19 cellular contexts compared by ENCODE assay signal in the genomic region with DNA sequence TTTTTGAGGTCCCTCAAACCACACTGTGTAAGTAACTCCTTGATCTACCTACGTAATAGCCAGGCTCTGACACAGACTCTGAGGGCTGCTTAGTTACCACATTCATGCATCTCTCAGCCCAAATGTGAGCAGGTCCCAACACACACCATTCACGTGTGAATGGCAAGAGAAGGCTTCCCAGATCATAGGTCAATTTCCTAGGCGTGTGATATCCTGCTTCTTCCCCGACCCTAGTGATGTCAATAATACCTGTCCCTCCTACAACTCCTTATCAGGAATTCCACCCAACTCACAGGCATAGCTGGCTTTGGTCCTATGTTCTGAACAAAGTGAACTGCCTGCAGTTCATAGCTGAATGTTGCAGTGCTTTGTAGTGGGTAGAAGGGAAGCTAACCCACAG.
DNase-seq lines count a peak whose midpoint lies in the region; ATAC-seq and TF ChIP-seq lines count a peak whose summit lies in the region.
"Had no signal": no experiment of that assay in that cellular context is flagged by ENCODE, and none has a peak within 500 bp of the region (broad histone marks: within the 10 kb centered on the region; RNA-seq: fewer than 3 reads in every experiment).

No MANE protein-coding gene starts in this region.

- no peak overlapping the region for H3K9ac ChIP-seq in mammary epithelial cell (ENCODE audit: insufficient read depth, low read length)
- H3K9ac ChIP-seq: BLaER1 had no signal

- H3K79me2 ChIP-seq in mammary epithelial cell (ENCODE audit: insufficient read depth, low read length): no peaks in the 10 kb centered on the region

- H4K20me1 ChIP-seq in mammary epithelial cell (ENCODE audit: insufficient read depth, low read length): no peaks in the 10 kb centered on the region
- H4K20me1 ChIP-seq: BLaER1 had no signal

- peak overlapping the region; percentile 85 for H2AFZ ChIP-seq in mammary epithelial cell (ENCODE audit: low read depth, low read length)

- peaks cover 40% of the 10 kb centered on the region for H3K4me1 ChIP-seq in mammary epithelial cell (ENCODE audit: insufficient read depth, low read length)
- peaks cover 32% of the 10 kb centered on the region for H3K4me1 ChIP-seq in body of pancreas
- H3K4me1 ChIP-seq in stomach: peaks cover 14 to 46% (median 25%) of the 10 kb centered on the region in 4 donors

- WGBS in mammary epithelial cell (ENCODE audit: low coverage, missing lambda C conversion rate): 76% methylated on average over 3 of the region's 4 CpGs
- 44 to 54% methylated on average over 4 of the region's 4 CpGs for WGBS in body of pancreas, 2 donors
- WGBS in stomach, 5 donors: 45 to 67% (median 51%) methylated on average over 4 of the region's 4 CpGs

- no peaks in the 10 kb centered on the region for H3K36me3 ChIP-seq in mammary epithelial cell (ENCODE audit: insufficient read depth, low read length)
- H3K36me3 ChIP-seq in body of pancreas (replicated peaks in 1 of 2; ENCODE audit: insufficient read depth in 1 of 2, low read depth in 2 of 2): no peaks in the 10 kb centered on the region
- no peaks in the 10 kb centered on the region for H3K36me3 ChIP-seq in stomach
- H3K36me3 ChIP-seq: BLaER1 had no signal

- H3K4me3 ChIP-seq in mammary epithelial cell (replicated peaks in 1 of 3; ENCODE audit: insufficient read depth in 1 of 3, low read depth in 2 of 3, low read length in 3 of 3) (no peak overlapping the region), body of pancreas (no peak overlapping the region), stomach (no peak overlapping the region)
- H3K4me3 ChIP-seq: BLaER1, GM23338 had no signal

- dilution Hi-C loops in mammary epithelial cell (cut with HindIII; ENCODE audit: low sequenced_read_pairs): no loop called here

- no peaks in the 10 kb centered on the region for H3K36me3 Mint-ChIP-seq in MCF 10A (ENCODE audit: insufficient read depth, unreplicated experiment)
- no peaks in the 10 kb centered on the region for H3K36me3 Mint-ChIP-seq in activated CD8-positive, alpha-beta memory T cell treated with anti-CD3 and anti-CD28 coated beads, Interleukin-2, amount 10 ng/mL, durations not matched to agents 7 days and 5 days

- no peak overlapping the region for H3K4me3 Mint-ChIP-seq in MCF 10A (ENCODE audit: unreplicated experiment)
- H3K4me3 Mint-ChIP-seq in activated CD8-positive, alpha-beta memory T cell treated with anti-CD3 and anti-CD28 coated beads, Interleukin-2, amount 10 ng/mL, durations not matched to agents 7 days and 5 days: no peak overlapping the region
- H3K4me3 Mint-ChIP-seq: GM23338 had no signal

- intact Hi-C loops in mammary epithelial cell (cut with micrococcal nuclease) (loop anchor here (10.0 kb wide), 1 partner anchor 252 kb away; no protein-coding TSS in a partner anchor), MCF 10A (cut with micrococcal nuclease) (no loop called here), body of pancreas (cut with DNase I) (no loop called here), left colon (cut with DNase I, micrococcal nuclease) (no loop called here), stomach (cut with DNase I; ENCODE audit: low total_unique reads) (no loop called here)

- H3K27ac Mint-ChIP-seq in MCF 10A (ENCODE audit: low read depth, unreplicated experiment): no peak overlapping the region
- H3K27ac Mint-ChIP-seq in activated CD8-positive, alpha-beta memory T cell treated with anti-CD3 and anti-CD28 coated beads, Interleukin-2, amount 10 ng/mL, durations not matched to agents 7 days and 5 days: no peak overlapping the region
- H3K27ac Mint-ChIP-seq: GM23338 had no signal

- no peak for TF ChIP-seq EP300 in stomach (IDR thresholded peaks at IDR 0.05)

- H3K9me3 Mint-ChIP-seq in MCF 10A (ENCODE audit: unreplicated experiment): no peaks in the 10 kb centered on the region
- H3K9me3 Mint-ChIP-seq in activated CD8-positive, alpha-beta memory T cell treated with anti-CD3 and anti-CD28 coated beads, Interleukin-2, amount 10 ng/mL, durations not matched to agents 7 days and 5 days (ENCODE audit: low read depth): no peaks in the 10 kb centered on the region
- H3K9me3 Mint-ChIP-seq: GM23338 had no signal

- ATAC-seq in body of pancreas (no peak), left colon (peak; percentile 51), GM19351 (IDR thresholded peaks at IDR 0.05; ENCODE audit: unreplicated experiment) (no peak), HG03432 (IDR thresholded peaks at IDR 0.05; ENCODE audit: unreplicated experiment) (no peak)
- no peak for ATAC-seq in activated CD8-positive, alpha-beta memory T cell treated with anti-CD3 and anti-CD28 coated beads, Interleukin-2, amount 10 ng/mL, durations not matched to agents 7 days and 5 days
- ATAC-seq: GM23338, Panc1 had no signal

- H3K27ac ChIP-seq in mammary epithelial cell (ENCODE audit: insufficient read depth, low read depth, low read length) (no peak overlapping the region), body of pancreas (peak overlapping the region in 3 of 4 donors; percentile 44 to 82 (median 57)), stomach (peak overlapping the region in 3 of 5 donors; percentile 11 to 52 (median 28))
- H3K27ac ChIP-seq: BLaER1 had no signal

- DNase-seq in mammary epithelial cell (no peak), MCF 10A (ENCODE audit: unreplicated experiment) (no peak), body of pancreas (no peak), left colon (no peak), stomach (no peak)
- DNase-seq in activated CD8-positive, alpha-beta memory T cell treated with anti-CD3 and anti-CD28 coated beads, Interleukin-2, amount 10 ng/mL, durations not matched to agents 7 days and 5 days: no peak
- DNase-seq: 8988T, DND-41, KG1, NCI-H1436, NCI-H2029 treated with DMSO at 0.1 percent for 48 hours, NCI-H2171 treated with DMSO at 0.1 percent for 48 hours, NCI-H510A, NCI-H82 had no signal

- TF ChIP-seq CTCF in mammary epithelial cell (conservative IDR thresholded peaks at IDR 0.05 in 1 of 2, IDR thresholded peaks at IDR 0.05 in 1 of 2; ENCODE audit: extremely low read depth in 1 of 2, insufficient read depth in 1 of 2, low read depth in 1 of 2, low read length in 2 of 2) (no peak), MCF 10A (IDR thresholded peaks at IDR 0.05; ENCODE audit: unreplicated experiment) (no peak), body of pancreas (IDR thresholded peaks at IDR 0.05) (no peak), stomach (IDR thresholded peaks at IDR 0.05) (no peak)

- H3K27me3 Mint-ChIP-seq in MCF 10A (ENCODE audit: insufficient read depth, unreplicated experiment): no peaks in the 10 kb centered on the region
- peaks cover 7% of the 10 kb centered on the region for H3K27me3 Mint-ChIP-seq in activated CD8-positive, alpha-beta memory T cell treated with anti-CD3 and anti-CD28 coated beads, Interleukin-2, amount 10 ng/mL, durations not matched to agents 7 days and 5 days

- no peaks in the 10 kb centered on the region for H3K27me3 ChIP-seq in mammary epithelial cell (ENCODE audit: insufficient read depth, low read length)
- no peaks in the 10 kb centered on the region for H3K27me3 ChIP-seq in body of pancreas
- H3K27me3 ChIP-seq in stomach: no peaks in the 10 kb centered on the region
- H3K27me3 ChIP-seq: BLaER1 had no signal

- POLR2A ChIA-PET in MCF 10A (lab: Yijun Ruan, JAX): interaction anchor here (0.7 to 0.8 kb wide), 2 partner anchors 28 to 212 kb away, joined by 3 read pairs; no protein-coding TSS in a partner anchor

- H3K4me2 ChIP-seq in mammary epithelial cell (ENCODE audit: insufficient read depth, low read depth, low read length): no peak overlapping the region
- H3K4me2 ChIP-seq: BLaER1, GM23338 had no signal

- no peak for TF ChIP-seq POLR2A in body of pancreas (IDR thresholded peaks at IDR 0.05)
- TF ChIP-seq POLR2A in stomach (IDR thresholded peaks at IDR 0.05): no peak

- in situ Hi-C loops in mammary epithelial cell (cut with MboI; ENCODE audit: low sequenced_read_pairs in 2 of 2): no loop called here

- CTCF ChIA-PET in mammary epithelial cell (lab: Charles Lee; ENCODE audit: low non-redundant PET): no interaction called here
- CTCF ChIA-PET in MCF 10A (lab: Yijun Ruan, JAX): interaction anchor here (1.0 to 1.8 kb wide), 2 partner anchors 75 to 76 kb away, joined by 3 to 9 read pairs; no protein-coding TSS in a partner anchor
- CTCF ChIA-PET in activated CD8-positive, alpha-beta memory T cell treated with anti-CD3 and anti-CD28 coated beads, Interleukin-2, amount 10 ng/mL, durations not matched to agents 7 days and 5 days (lab: Charles Lee): no interaction called here

- BruUV-seq in mammary epithelial cell (replicated peaks; lab: Mats Ljungman, UMichigan) (no TSS peak), MCF 10A (replicated peaks; lab: Mats Ljungman, UMichigan) (no TSS peak)

- H3K4me1 Mint-ChIP-seq in MCF 10A (ENCODE audit: insufficient read depth, unreplicated experiment): peaks cover 25% of the 10 kb centered on the region
- peaks cover 23% of the 10 kb centered on the region for H3K4me1 Mint-ChIP-seq in activated CD8-positive, alpha-beta memory T cell treated with anti-CD3 and anti-CD28 coated beads, Interleukin-2, amount 10 ng/mL, durations not matched to agents 7 days and 5 days

- H3K9me3 ChIP-seq in mammary epithelial cell (replicated peaks; ENCODE audit: insufficient read depth, low read length) (no peaks in the 10 kb centered on the region), body of pancreas (no peaks in the 10 kb centered on the region), stomach (no peaks in the 10 kb centered on the region)
- H3K9me3 ChIP-seq: BLaER1 had no signal
